In genomic region chr9:117424291-117424690, GRCh38 we compare ENCODE assay signal across 34 cellular contexts.
"Had no signal": no experiment of that assay in that cellular context is flagged by ENCODE, and none has a peak within 500 bp of the region (broad histone marks: within the 10 kb centered on the region; RNA-seq: fewer than 3 reads in every experiment).

No MANE protein-coding gene starts in this region.

- H3K4me3 ChIP-seq: MG63 had no signal

- H3K36me3 ChIP-seq: MG63 had no signal

- DNase-seq: Karpas-422, Kasumi-1, MG63, MM.1S, MV-4-11, NCI-H1048, NCI-H1092, NCI-H1092 treated with DMSO at 0.1 percent for 48 hours, NCI-H1105, NCI-H1105 treated with DMSO at 0.1 percent for 48 hours, NCI-H1417, NCI-H1417 treated with DMSO at 0.1 percent for 48 hours, NCI-H1436, NCI-H1436 treated with DMSO at 0.1 percent for 48 hours, NCI-H146, NCI-H1694, NCI-H1694 treated with DMSO at 0.1 percent for 48 hours, NCI-H187, NCI-H187 treated with DMSO at 0.1 percent for 48 hours, NCI-H1930, NCI-H2029, NCI-H2029 treated with DMSO at 0.1 percent for 48 hours, NCI-H2081, NCI-H2081 treated with DMSO at 0.1 percent for 48 hours, NCI-H2107, NCI-H2171, NCI-H2171 treated with DMSO at 0.1 percent for 48 hours, NCI-H2227 treated with DMSO at 0.1 percent for 48 hours, NCI-H226, NCI-H345, NCI-H446, NCI-H446 treated with DMSO at 0.1 percent for 48 hours, NCI-H510A, NCI-H510A treated with DMSO at 0.1 percent for 48 hours had no signal

- H3K9me3 ChIP-seq: MG63 had no signal
